Comparison of ENCODE assay signal across 39 cellular contexts in the genomic region with DNA sequence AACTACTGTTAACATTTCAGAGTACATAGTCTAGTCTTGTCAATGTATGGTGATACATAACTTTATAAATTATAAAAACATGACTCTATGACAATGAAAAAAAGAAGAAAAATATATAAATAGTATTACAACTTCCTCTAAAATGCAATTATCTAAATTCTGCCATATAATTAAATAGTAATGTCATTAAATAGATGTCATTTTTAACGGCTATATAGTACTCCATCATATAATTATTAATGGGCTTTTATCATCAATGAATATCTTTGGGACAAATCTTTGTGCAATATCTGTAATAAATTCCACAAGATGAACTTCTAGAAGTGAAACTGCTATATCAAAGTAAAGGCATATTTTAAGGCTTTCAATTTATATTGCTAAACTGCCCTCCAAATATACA.
"Had no signal": no experiment of that assay in that cellular context is flagged by ENCODE, and none has a peak within 500 bp of the region (broad histone marks: within the 10 kb centered on the region; RNA-seq: fewer than 3 reads in every experiment).

No MANE protein-coding gene starts in this region.

- H3K9me3 ChIP-seq: body of pancreas, breast epithelium had no signal

- H3K36me3 ChIP-seq: adrenal gland, brain microvascular endothelial cell, breast epithelium had no signal

- H3K9me3 Mint-ChIP-seq: activated CD4-positive, alpha-beta memory T cell treated with anti-CD3 and anti-CD28 coated beads for 36 hours; activated CD8-positive, alpha-beta T cell treated with anti-CD3 and anti-CD28 coated beads for 36 hours; activated naive CD4-positive, alpha-beta T cell treated with anti-CD3 and anti-CD28 coated beads for 36 hours; activated naive CD4-positive, alpha-beta T cell treated with anti-CD3 and anti-CD28 coated beads, Interleukin-2, amount 50 U/mL, for 72 hours; activated T-cell treated with anti-CD3 and anti-CD28 coated beads, Interleukin-2, amount 50 U/mL, for 4 hours; activated T-cell treated with anti-CD3 and anti-CD28 coated beads, Interleukin-2, amount 50 U/mL, for 72 hours; activated T-helper 1 cell treated with anti-CD3 and anti-CD28 coated beads, Interleukin-12 subunit alpha, Interleukin-12 subunit beta, Interleukin-2, Interleukin-4 antibody, amounts not matched to agents 30 ng/mL and 10 ng/mL and 1 ng/mL, durations not matched to agents 14 hours and 24 hours and 36 hours; activated T-helper 17 cell treated with anti-CD3 and anti-CD28 coated beads, Interleukin-2, amount 50 U/mL, for 72 hours; T-helper 1 cell treated with Interleukin-12 subunit alpha and Interleukin-12 subunit beta and Interleukin-4 antibody, amounts not matched to agents 30 μg/mL and 1 μg/mL, for 36 hours; T-helper 2 cell treated with Interferon-gamma antibody and Interleukin-4, amounts not matched to agents 5 μg/mL and 100 μg/mL, for 36 hours; WTC11 had no signal

- ATAC-seq: activated CD4-positive, alpha-beta T cell treated with anti-CD3 and anti-CD28 coated beads for 36 hours; activated CD4-positive, CD25-positive, alpha-beta regulatory T cell treated with anti-CD3 and anti-CD28 coated beads, Interleukin-2, amount 50 U/mL, for 24 hours; activated CD8-positive, alpha-beta T cell treated with anti-CD3 and anti-CD28 coated beads for 36 hours; activated naive CD4-positive, alpha-beta T cell treated with anti-CD3 and anti-CD28 coated beads, Interleukin-2, amount 50 U/mL, for 72 hours; activated T-cell treated with anti-CD3 and anti-CD28 coated beads, Interleukin-2, amount 50 U/mL, for 4 hours; activated T-cell treated with anti-CD3 and anti-CD28 coated beads, Interleukin-2, amount 50 U/mL, for 72 hours; activated T-helper 17 cell treated with anti-CD3 and anti-CD28 coated beads, Interleukin-2, amount 50 U/mL, for 72 hours; body of pancreas; WTC11 had no signal

- H3K4me1 Mint-ChIP-seq: WTC11 had no signal

- H3K27me3 ChIP-seq: adrenal gland, body of pancreas, brain microvascular endothelial cell, breast epithelium had no signal

- H3K27ac ChIP-seq: body of pancreas, brain microvascular endothelial cell, breast epithelium, WERI-Rb-1 had no signal

- H3K27ac Mint-ChIP-seq: activated CD4-positive, alpha-beta memory T cell treated with anti-CD3 and anti-CD28 coated beads for 36 hours; activated CD4-positive, alpha-beta T cell treated with anti-CD3 and anti-CD28 coated beads for 36 hours; activated CD8-positive, alpha-beta T cell treated with anti-CD3 and anti-CD28 coated beads for 36 hours; activated naive CD4-positive, alpha-beta T cell treated with anti-CD3 and anti-CD28 coated beads for 36 hours; activated naive CD4-positive, alpha-beta T cell treated with anti-CD3 and anti-CD28 coated beads, Interleukin-2, amount 50 U/mL, for 72 hours; activated naive CD8-positive, alpha-beta T cell treated with anti-CD3 and anti-CD28 coated beads for 36 hours; activated T-helper 17 cell treated with anti-CD3 and anti-CD28 coated beads, Interleukin-2, amount 50 U/mL, for 72 hours; T-helper 1 cell treated with Interleukin-12 subunit alpha and Interleukin-12 subunit beta and Interleukin-4 antibody, amounts not matched to agents 30 μg/mL and 1 μg/mL, for 36 hours; T-helper 2 cell treated with Interferon-gamma antibody and Interleukin-4, amounts not matched to agents 5 μg/mL and 100 μg/mL, for 36 hours had no signal

- H3K4me3 Mint-ChIP-seq: activated CD4-positive, alpha-beta memory T cell treated with anti-CD3 and anti-CD28 coated beads for 36 hours; activated CD4-positive, alpha-beta T cell treated with anti-CD3 and anti-CD28 coated beads for 36 hours; activated CD8-positive, alpha-beta T cell treated with anti-CD3 and anti-CD28 coated beads for 36 hours; activated naive CD4-positive, alpha-beta T cell treated with anti-CD3 and anti-CD28 coated beads for 36 hours; activated naive CD8-positive, alpha-beta T cell treated with anti-CD3 and anti-CD28 coated beads for 36 hours; activated T-cell treated with anti-CD3 and anti-CD28 coated beads, Interleukin-2, amount 50 U/mL, for 4 hours; activated T-cell treated with anti-CD3 and anti-CD28 coated beads, Interleukin-2, amount 50 U/mL, for 72 hours; activated T-helper 1 cell treated with anti-CD3 and anti-CD28 coated beads, Interleukin-12 subunit alpha, Interleukin-12 subunit beta, Interleukin-2, Interleukin-4 antibody, amounts not matched to agents 30 ng/mL and 10 ng/mL and 1 ng/mL, durations not matched to agents 14 hours and 24 hours and 36 hours; activated T-helper 17 cell treated with anti-CD3 and anti-CD28 coated beads, Interleukin-2, amount 50 U/mL, for 72 hours; T-helper 1 cell treated with Interleukin-12 subunit alpha and Interleukin-12 subunit beta and Interleukin-4 antibody, amounts not matched to agents 30 μg/mL and 1 μg/mL, for 36 hours; T-helper 2 cell treated with Interferon-gamma antibody and Interleukin-4, amounts not matched to agents 5 μg/mL and 100 μg/mL, for 36 hours; WTC11 had no signal

- H3K4me3 ChIP-seq: adrenal gland, body of pancreas, breast epithelium had no signal

- H3K4me1 ChIP-seq: body of pancreas had no signal

- H3K27me3 Mint-ChIP-seq: activated CD4-positive, alpha-beta memory T cell treated with anti-CD3 and anti-CD28 coated beads for 36 hours; activated CD4-positive, alpha-beta T cell treated with anti-CD3 and anti-CD28 coated beads for 36 hours; activated CD8-positive, alpha-beta T cell treated with anti-CD3 and anti-CD28 coated beads for 36 hours; activated naive CD8-positive, alpha-beta T cell treated with anti-CD3 and anti-CD28 coated beads for 36 hours; activated T-helper 17 cell treated with anti-CD3 and anti-CD28 coated beads, Interleukin-2, amount 50 U/mL, for 72 hours had no signal

- FAIRE-seq: astrocyte, TTC549 had no signal

- DNase-seq: activated CD4-positive, alpha-beta memory T cell treated with anti-CD3 and anti-CD28 coated beads for 36 hours; activated CD4-positive, alpha-beta T cell treated with anti-CD3 and anti-CD28 coated beads for 1 hour; activated CD4-positive, alpha-beta T cell treated with anti-CD3 and anti-CD28 coated beads for 36 hours; activated CD4-positive, alpha-beta T cell treated with anti-CD3 and anti-CD28 coated beads for 48 hours; activated CD4-positive, alpha-beta T cell treated with anti-CD3 and anti-CD28 coated beads, Interleukin-2, amount 50 U/mL, for 1 hour; activated CD4-positive, alpha-beta T cell treated with anti-CD3 and anti-CD28 coated beads, Interleukin-2, amount 50 U/mL, for 4 hours; activated CD4-positive, CD25-positive, alpha-beta regulatory T cell; activated CD8-positive, alpha-beta memory T cell treated with anti-CD3 and anti-CD28 coated beads, Interleukin-2, amount 50 U/mL, for 4 hours; activated CD8-positive, alpha-beta T cell treated with anti-CD3 and anti-CD28 coated beads for 36 hours; activated effector memory CD4-positive, alpha-beta T cell treated with anti-CD3 and anti-CD28 coated beads, Interleukin-2, amount 50 U/mL, for 16 hours; activated gamma-delta T cell treated with Interleukin-2 at 50 U/mL for 16 hours; activated naive CD4-positive, alpha-beta T cell; activated naive CD4-positive, alpha-beta T cell treated with anti-CD3 and anti-CD28 coated beads for 36 hours; activated naive CD4-positive, alpha-beta T cell treated with anti-CD3 and anti-CD28 coated beads, Interleukin-2, amount 50 U/mL, for 16 hours; activated naive CD8-positive, alpha-beta T cell treated with anti-CD3 and anti-CD28 coated beads for 36 hours; activated T-cell treated with anti-CD3 and anti-CD28 coated beads for 4 hours; activated T-cell treated with anti-CD3 and anti-CD28 coated beads, Interleukin-2, amount 50 U/mL, for 1 hour; activated T-cell treated with anti-CD3 and anti-CD28 coated beads, Interleukin-2, amount 50 U/mL, for 4 hours; activated T-cell treated with anti-CD3 and anti-CD28 coated beads, Interleukin-2, amount 50 U/mL, for 72 hours; amniotic stem cell; aorta; body of pancreas; brain microvascular endothelial cell; central memory CD4-positive, alpha-beta T cell; T-helper 1 cell; T-helper 2 cell; T-helper 9 cell; WERI-Rb-1 had no signal
